In the genomic region with DNA sequence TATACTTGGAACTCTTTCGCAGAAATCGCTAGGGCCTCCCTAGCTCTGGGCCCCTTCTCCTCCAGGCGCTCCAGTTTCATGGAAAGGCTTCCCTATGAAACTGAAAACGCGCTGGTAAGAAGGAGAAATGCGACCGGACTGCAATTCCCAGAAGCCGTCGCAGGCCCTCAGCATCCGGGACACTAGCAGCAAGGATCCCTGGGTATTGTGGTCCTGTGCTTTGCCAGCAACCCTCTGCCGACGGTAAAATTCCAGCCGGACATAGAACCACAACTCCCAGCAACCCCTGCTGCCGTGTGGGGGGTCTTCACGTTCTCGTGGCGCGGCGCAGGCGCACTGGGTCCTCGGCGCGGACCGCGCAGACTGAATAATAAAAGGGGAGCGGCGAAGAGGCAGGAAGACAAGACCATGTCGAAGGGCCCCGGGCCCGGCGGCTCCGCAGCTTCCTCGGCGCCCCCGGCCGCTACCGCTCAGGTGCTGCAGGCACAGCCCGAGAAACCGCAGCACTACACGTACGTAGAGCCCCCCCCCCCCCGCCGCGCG, we compare ENCODE assay signal across 8 cellular contexts. TPM values are rescaled to one million over a fixed set of nuclear protein-coding genes. Genes with fewer than 3 reads are reported as not detected.
DNase-seq lines count a peak whose midpoint lies in the region; ATAC-seq, FAIRE-seq and TF ChIP-seq lines count a peak whose summit lies in the region.

A gene with protein sequence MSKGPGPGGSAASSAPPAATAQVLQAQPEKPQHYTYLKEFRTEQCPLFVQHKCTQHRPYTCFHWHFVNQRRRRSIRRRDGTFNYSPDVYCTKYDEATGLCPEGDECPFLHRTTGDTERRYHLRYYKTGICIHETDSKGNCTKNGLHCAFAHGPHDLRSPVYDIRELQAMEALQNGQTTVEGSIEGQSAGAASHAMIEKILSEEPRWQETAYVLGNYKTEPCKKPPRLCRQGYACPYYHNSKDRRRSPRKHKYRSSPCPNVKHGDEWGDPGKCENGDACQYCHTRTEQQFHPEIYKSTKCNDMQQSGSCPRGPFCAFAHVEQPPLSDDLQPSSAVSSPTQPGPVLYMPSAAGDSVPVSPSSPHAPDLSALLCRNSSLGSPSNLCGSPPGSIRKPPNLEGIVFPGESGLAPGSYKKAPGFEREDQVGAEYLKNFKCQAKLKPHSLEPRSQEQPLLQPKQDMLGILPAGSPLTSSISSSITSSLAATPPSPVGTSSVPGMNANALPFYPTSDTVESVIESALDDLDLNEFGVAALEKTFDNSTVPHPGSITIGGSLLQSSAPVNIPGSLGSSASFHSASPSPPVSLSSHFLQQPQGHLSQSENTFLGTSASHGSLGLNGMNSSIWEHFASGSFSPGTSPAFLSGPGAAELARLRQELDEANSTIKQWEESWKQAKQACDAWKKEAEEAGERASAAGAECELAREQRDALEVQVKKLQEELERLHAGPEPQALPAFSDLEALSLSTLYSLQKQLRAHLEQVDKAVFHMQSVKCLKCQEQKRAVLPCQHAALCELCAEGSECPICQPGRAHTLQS (plus strand): TSS at position 334 of the 543 bp plus-strand sequence. CDS start 75 bp downstream, at position 409.

- H3K36me3 Mint-ChIP-seq in T-helper 17 cell (ENCODE audit: low read depth): peaks cover 2% of the 10 kb centered on the region

- peak within 1 kb of the TSS; percentile 98 for H3K9ac ChIP-seq in trophoblast cell (ENCODE audit: low read length)

- intact Hi-C loops in heart left ventricle (cut with DNase I): loop anchor here in 4 of 10 donors (2.0 to 10.0 kb wide), 6 partner anchors 24 to 110 kb away; a partner anchor contains a TSS
- intact Hi-C loops in tibial artery (cut with DNase I; ENCODE audit: low total_unique reads): no loop called here

- H3K4me1 Mint-ChIP-seq in T-helper 17 cell: peaks cover 25% of the 10 kb centered on the region

- peaks cover 4 to 56% (median 36%) of the 10 kb centered on the region in 12 donors for H3K4me1 ChIP-seq in heart left ventricle
- H3K4me1 ChIP-seq in trophoblast cell (ENCODE audit: control insufficient read depth in 1 of 2, insufficient read depth in 2 of 2, low read length in 2 of 2): peaks cover 3 to 18% of the 10 kb centered on the region in 2 experiments
- peaks cover 4 to 59% (median 41%) of the 10 kb centered on the region in 4 donors for H3K4me1 ChIP-seq in tibial artery

- peak within 1 kb of the TSS; percentile 97 for H2BK5ac ChIP-seq in trophoblast cell (ENCODE audit: low read depth, low read length, poor library complexity)

- no peaks in the 10 kb centered on the region for H3K27me3 ChIP-seq in heart left ventricle
- no peaks in the 10 kb centered on the region for H3K27me3 ChIP-seq in trophoblast cell (ENCODE audit: insufficient read depth, low read length)
- no peaks in the 10 kb centered on the region for H3K27me3 ChIP-seq in tibial artery

- peak within 1 kb of the TSS; percentile 91 for H4K12ac ChIP-seq in trophoblast cell (ENCODE audit: low read depth, low read length)

- H3K4me2 ChIP-seq in trophoblast cell (ENCODE audit: low read length): peak within 1 kb of the TSS; percentile 70

- DNase-seq in GM12891 (ENCODE audit: insufficient read length, low spot score) (peak; percentile 81), NCI-H187 (lab: John Stamatoyannopoulos, UW) (peak; percentile 88 to 95), T-helper 17 cell (peak; percentile 86 to 91 (median 88)), amniotic epithelial cell (ENCODE audit: low read depth) (peak; percentile 99), heart left ventricle (peak; percentile 97 to 99 (median 98)), trophoblast cell (peak; percentile 99), tibial artery (peak; percentile 98 to 99)

- H3K23ac ChIP-seq in trophoblast cell (ENCODE audit: low read length): peak within 1 kb of the TSS; percentile 3

- peak within 1 kb of the TSS; percentile 95 for H2AK5ac ChIP-seq in trophoblast cell (ENCODE audit: low read length)

- TF ChIP-seq CTCF in heart left ventricle (IDR thresholded peaks at IDR 0.05) (no peak), tibial artery (IDR thresholded peaks at IDR 0.05) (no peak)

- ATAC-seq in HG02943 (IDR thresholded peaks at IDR 0.05; ENCODE audit: low read depth, unreplicated experiment) (peak; percentile 63), T-helper 17 cell (peak; percentile 75), heart left ventricle (peak; percentile 91 to 94 (median 93))

- peak within 1 kb of the TSS; percentile 45 to 89 (median 75) for H3K4me3 ChIP-seq in heart left ventricle
- peak within 1 kb of the TSS; percentile 85 for H3K4me3 ChIP-seq in trophoblast cell (ENCODE audit: low read depth, low read length)
- peak within 1 kb of the TSS; percentile 60 to 71 for H3K4me3 ChIP-seq in tibial artery

- H3K79me2 ChIP-seq in trophoblast cell (ENCODE audit: control insufficient read depth, insufficient read depth, low read length, poor library complexity): peaks cover 17% of the 10 kb centered on the region

- H3K27ac ChIP-seq in heart left ventricle (peak within 1 kb of the TSS; percentile 94 to 100 (median 99)), trophoblast cell (ENCODE audit: low read depth, low read length) (peak within 1 kb of the TSS; percentile 100), tibial artery (peak within 1 kb of the TSS; percentile 95 to 96)

- peak within 1 kb of the TSS; percentile 99 for H3K27ac Mint-ChIP-seq in T-helper 17 cell

- H3K4ac ChIP-seq in trophoblast cell (ENCODE audit: low read depth, low read length): peak within 1 kb of the TSS; percentile 72

- peak within 1 kb of the TSS; percentile 90 for H3K4me3 Mint-ChIP-seq in T-helper 17 cell

- peak within 1 kb of the TSS; percentile 93 for H4K8ac ChIP-seq in trophoblast cell (ENCODE audit: low read depth, low read length)

- H3K14ac ChIP-seq in trophoblast cell (ENCODE audit: low read length): peak within 1 kb of the TSS; percentile 90

- peak; percentile 97 for FAIRE-seq in GM12891 (lab: Jason Lieb, UNC)

- H2BK120ac ChIP-seq in trophoblast cell (ENCODE audit: insufficient read depth, low read length, poor library complexity): peak within 1 kb of the TSS; percentile 93

- H2BK12ac ChIP-seq in trophoblast cell (ENCODE audit: low read length): peak within 1 kb of the TSS; percentile 96

- H3K79me1 ChIP-seq in trophoblast cell (ENCODE audit: low read length): peaks cover 18% of the 10 kb centered on the region

- WGBS in heart left ventricle, 4 donors: 0% methylated on average over 11 to 45 of the region's 45 CpGs
- no CpG with 5 or more reads among the region's 45 CpGs for WGBS in trophoblast cell (ENCODE audit: extremely low coverage, insufficient coverage, insufficient read length)

- H3K9me3 ChIP-seq in T-helper 17 cell (ENCODE audit: control insufficient read depth, low read length, poor library complexity, severe bottlenecking) (no peaks in the 10 kb centered on the region), heart left ventricle (no peaks in the 10 kb centered on the region), trophoblast cell (ENCODE audit: insufficient read depth, low read depth, low read length) (no peaks in the 10 kb centered on the region), tibial artery (no peaks in the 10 kb centered on the region)

- peaks cover 0 to 7% (median 0%) of the 10 kb centered on the region in 9 donors for H3K36me3 ChIP-seq in heart left ventricle
- H3K36me3 ChIP-seq in trophoblast cell (ENCODE audit: control insufficient read depth in 1 of 2, insufficient read depth in 2 of 2, low read length in 2 of 2): no peaks in the 10 kb centered on the region
- no peaks in the 10 kb centered on the region for H3K36me3 ChIP-seq in tibial artery

- peak within 1 kb of the TSS; percentile 93 for H3K18ac ChIP-seq in trophoblast cell (ENCODE audit: low read length)

- H3K27me3 Mint-ChIP-seq in T-helper 17 cell: no peaks in the 10 kb centered on the region

- H2AFZ ChIP-seq in trophoblast cell (ENCODE audit: insufficient read depth, low read length, poor library complexity): peak within 1 kb of the TSS; percentile 78

- H4K91ac ChIP-seq in trophoblast cell (ENCODE audit: low read depth, low read length): peak within 1 kb of the TSS; percentile 95

- TF ChIP-seq POLR2A in GM12891 (IDR thresholded peaks at IDR 0.05; ENCODE audit: low read depth, low read length) (no peak), heart left ventricle (IDR thresholded peaks at IDR 0.05) (peak in 1 of 2 donors; percentile 59)

TF ChIP-seq in GM12891, 5 proteins besides CTCF, POLR2A, EP300 and RAD21:
- TF ChIP-seq POU2F2 (IDR thresholded peaks at IDR 0.05; ENCODE audit: low read depth, low read length): peak; percentile 34; the same call in 1 of the 2 replicates
- no peak for TF ChIP-seq POLR2AphosphoS5 (IDR thresholded peaks at IDR 0.05; ENCODE audit: low read depth, low read length)

RNA-seq across cellular contexts. Expression of the gene that starts here (rescaled TPM):
- 20.3 TPM for polyA plus RNA-seq in GM12891 (2012; ENCODE audit: low read depth, missing spikeins)
- total RNA-seq in T-helper 17 cell (10 to 100 TPM; 30.3 to 33.4 TPM), heart left ventricle (10 to 100 TPM; 11.3 to 27.5 (median 16.3) TPM)
- 10 to 100 TPM; 14.6 to 18.5 TPM for polyA plus RNA-seq in heart left ventricle
- polyA plus RNA-seq in trophoblast cell (2013): 20.5 and 22.3 TPM in 2 replicates

Comparison
In these comparisons a context has a peak if more than half of its experiments do, and no peak if none do; other contexts are left out.
1. Peak in every context shown above with its lines: DNase-seq, ATAC-seq, H3K4me3 ChIP-seq and H3K27ac ChIP-seq.